ENCODE assay signal across 7 cellular contexts in genomic region chr7:100919335-100919734, GRCh38. TPM values are rescaled to one million over a fixed set of nuclear protein-coding genes. Genes with fewer than 3 reads are reported as not detected.
"Had no signal": no experiment of that assay in that cellular context is flagged by ENCODE, and none has a peak within 500 bp of the region (broad histone marks: within the 10 kb centered on the region; RNA-seq: fewer than 3 reads in every experiment).

No MANE protein-coding gene starts in this region.

RNA-seq across cellular contexts. Expression of gene ACHE, which starts 23.6 kb away (rescaled TPM):
- total RNA-seq: OCI-LY7, RPMI7951 had no signal

RNA-seq across cellular contexts. Expression of gene MUC3A, which starts 30.0 kb away (rescaled TPM):
- total RNA-seq: OCI-LY7, RPMI7951, SJSA1, SK-MEL-5 had no signal

RNA-seq across cellular contexts. Expression of gene MUC12, which starts 50.0 kb away (rescaled TPM):
- total RNA-seq: OCI-LY7, Right ventricle myocardium inferior, Right ventricle myocardium superior, SJSA1, SK-MEL-5 had no signal
- polyA plus RNA-seq: SK-N-SH had no signal
